In the genomic region with DNA sequence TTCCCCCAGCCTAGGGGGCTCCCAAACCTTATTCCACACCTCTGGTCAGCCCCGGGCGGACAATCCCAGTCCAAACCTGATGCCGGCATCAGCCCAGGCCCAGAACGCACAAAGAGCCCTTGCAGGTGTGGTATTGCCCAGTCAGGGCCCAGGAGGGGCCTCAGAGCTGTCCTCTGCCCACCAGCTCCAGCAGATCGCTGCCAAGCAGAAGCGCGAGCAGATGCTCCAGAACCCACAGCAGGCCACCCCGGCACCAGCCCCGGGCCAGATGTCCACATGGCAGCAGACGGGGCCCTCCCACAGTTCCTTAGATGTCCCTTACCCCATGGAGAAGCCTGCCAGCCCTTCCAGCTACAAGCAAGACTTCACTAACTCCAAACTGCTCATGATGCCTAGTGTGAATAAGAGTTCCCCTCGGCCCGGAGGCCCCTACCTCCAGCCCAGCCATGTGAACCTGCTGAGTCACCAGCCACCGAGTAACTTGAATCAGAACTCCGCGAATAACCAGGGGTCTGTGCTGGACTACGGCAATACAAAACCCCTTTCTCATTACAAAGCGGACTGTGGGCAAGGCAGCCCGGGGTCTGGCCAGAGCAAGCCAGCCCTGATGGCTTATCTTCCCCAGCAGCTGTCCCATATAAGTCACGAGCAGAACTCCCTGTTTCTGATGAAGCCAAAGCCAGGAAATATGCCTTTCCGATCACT, we compare ENCODE assay signal across 1 cellular context.
A peak's percentile ranks its signal among the peaks of the same experiment; 100 is the strongest.
TF ChIP-seq lines count a peak whose summit lies in the region.

No MANE protein-coding gene starts in this region.

TF ChIP-seq in HepG2, 621 proteins besides CTCF, POLR2A, EP300 and RAD21:
- TF ChIP-seq AGO2 (optimal IDR thresholded peaks at IDR 0.05; ENCODE audit: low read depth, low read length): peak; percentile 64
- no peak for TF ChIP-seq ZFP36L2 (CRISPR knock-in tag; IDR thresholded peaks at IDR 0.05)
- no peak for TF ChIP-seq MLLT10 (CRISPR knock-in tag; IDR thresholded peaks at IDR 0.05)
- TF ChIP-seq PCBP1 (IDR thresholded peaks at IDR 0.05; ENCODE audit: borderline replicate concordance, low read depth, low read length): no peak
